In the genomic region with DNA sequence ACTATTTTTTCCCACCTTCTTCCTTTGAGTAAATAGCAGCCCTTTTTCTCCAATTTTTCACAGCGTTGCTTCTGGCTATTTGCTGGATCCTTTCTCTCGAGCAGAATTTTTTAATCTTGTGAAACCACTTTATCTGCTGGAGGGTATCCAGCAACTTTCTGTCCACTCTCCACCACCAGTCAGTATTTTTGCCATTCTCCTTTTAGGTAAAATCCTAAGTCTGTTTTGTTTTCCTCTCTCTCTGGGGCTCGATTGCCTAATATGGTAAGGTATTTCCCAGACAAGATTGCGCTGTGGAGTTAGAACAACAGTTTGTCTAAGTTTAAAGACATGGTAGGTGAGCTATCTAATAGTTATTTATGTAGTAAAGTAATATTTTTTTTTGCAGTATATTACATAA, we compare ENCODE assay signal across 9 cellular contexts.
DNase-seq lines count a peak whose midpoint lies in the region; ATAC-seq and TF ChIP-seq lines count a peak whose summit lies in the region.
"Had no signal": no experiment of that assay in that cellular context is flagged by ENCODE, and none has a peak within 500 bp of the region (broad histone marks: within the 10 kb centered on the region; RNA-seq: fewer than 3 reads in every experiment).

No MANE protein-coding gene starts in this region.

- DNase-seq in RWPE2 (ENCODE audit: low spot score): no peak
- peak; percentile 95 for DNase-seq in fibroblast of pulmonary artery (ENCODE audit: low read depth)
- no peak for DNase-seq in NCI-H1930 (lab: John Stamatoyannopoulos, UW)
- no peak for DNase-seq in COR-L47 (lab: John Stamatoyannopoulos, UW)
- DNase-seq: effector CD4-positive, alpha-beta T cell had no signal

- peak; percentile 73 for ATAC-seq in RWPE2 (ENCODE audit: low read depth)
- ATAC-seq in HG03095 (IDR thresholded peaks at IDR 0.05; ENCODE audit: unreplicated experiment): no peak

- no peaks in the 10 kb centered on the region for H3K27me3 ChIP-seq in RWPE2 (ENCODE audit: insufficient read depth, poor library complexity, severe bottlenecking)
- H3K27me3 ChIP-seq in muscle layer of duodenum (ENCODE audit: low read depth, low read length): no peaks in the 10 kb centered on the region

- TF ChIP-seq CTCF in RWPE2 (IDR thresholded peaks at IDR 0.05; ENCODE audit: poor library complexity, severe bottlenecking): no peak
- no peak for TF ChIP-seq CTCF in fibroblast of pulmonary artery (IDR thresholded peaks at IDR 0.05; ENCODE audit: low read length, missing control alignments)

- H3K4me1 ChIP-seq in RWPE2 (ENCODE audit: insufficient read depth, poor library complexity, severe bottlenecking) (peaks cover 15% of the 10 kb centered on the region), muscle layer of duodenum (ENCODE audit: control insufficient read depth in 1 of 2, insufficient read depth in 2 of 2, low read length in 2 of 2) (peaks cover 0 to 4% of the 10 kb centered on the region in 2 donors), urinary bladder (ENCODE audit: insufficient read depth) (no peaks in the 10 kb centered on the region)

- H3K27ac ChIP-seq in RWPE2 (ENCODE audit: poor library complexity, severe bottlenecking) (peak overlapping the region; percentile 39), muscle layer of duodenum (ENCODE audit: low read length) (peak overlapping the region; percentile 87), urinary bladder (ENCODE audit: low read depth) (peak overlapping the region; percentile 32)
- H3K27ac ChIP-seq: KMS-11 had no signal

- H3K36me3 ChIP-seq in RWPE2 (ENCODE audit: low read depth): peaks cover 14% of the 10 kb centered on the region
- no peaks in the 10 kb centered on the region for H3K36me3 ChIP-seq in muscle layer of duodenum (ENCODE audit: control insufficient read depth in 1 of 2, insufficient read depth in 2 of 2, low read length in 2 of 2)
- no peaks in the 10 kb centered on the region for H3K36me3 ChIP-seq in urinary bladder (ENCODE audit: insufficient read depth)

- no peak overlapping the region for H3K4me3 ChIP-seq in RWPE2 (ENCODE audit: severe bottlenecking)
- no peak overlapping the region for H3K4me3 ChIP-seq in fibroblast of pulmonary artery (replicated peaks; ENCODE audit: low read depth, low read length)
- H3K4me3 ChIP-seq in muscle layer of duodenum (ENCODE audit: low read depth in 1 of 2, low read length in 2 of 2): no peak overlapping the region
- no peak overlapping the region for H3K4me3 ChIP-seq in urinary bladder (ENCODE audit: low read depth, low read length)

- 29% methylated on average over 4 of the region's 4 CpGs for WGBS in urinary bladder

- H3K9me3 ChIP-seq in RWPE2 (ENCODE audit: severe bottlenecking): no peaks in the 10 kb centered on the region
- H3K9me3 ChIP-seq in muscle layer of duodenum (ENCODE audit: control insufficient read depth in 1 of 2, low read length in 2 of 2): no peaks in the 10 kb centered on the region

Comparison
In these comparisons a context has a peak if more than half of its experiments do, and no peak if none do; other contexts are left out.
1. H3K27ac ChIP-seq: peak in every context shown above with its lines; median percentile 87 in muscle layer of duodenum; 39 in RWPE2; 32 in urinary bladder.